ENCODE assay signal across 8 cellular contexts in genomic region chr5:112921833-112922817, GRCh38. TPM values are rescaled to one million over a fixed set of nuclear protein-coding genes. Genes with fewer than 3 reads are reported as not detected.
DNase-seq lines count a peak whose midpoint lies in the region; ATAC-seq, FAIRE-seq and TF ChIP-seq lines count a peak whose summit lies in the region.

REEP5 (minus strand) TSS chr5:112922227; CDS start chr5:112922190, 37 bp downstream.

- peaks cover 10% of the 10 kb centered on the region for H3K36me3 ChIP-seq in astrocyte (ENCODE audit: insufficient read depth, low read length)

- H3K27me3 ChIP-seq in astrocyte (ENCODE audit: insufficient read depth, low read length), result no peaks in the 10 kb centered on the region

- ATAC-seq in GM18498 (IDR thresholded peaks at IDR 0.05; ENCODE audit: unreplicated experiment) (peak; percentile 72), HG02870 (IDR thresholded peaks at IDR 0.05; ENCODE audit: unreplicated experiment) (peak; percentile 58)

- H3K27ac ChIP-seq in astrocyte (ENCODE audit: low read depth, low read length), result peak within 1 kb of the TSS; percentile 92

- peak; percentile 49 for DNase-seq in NCI-H1694 (lab: John Stamatoyannopoulos, UW)
- DNase-seq in T-helper 22 cell (ENCODE audit: low read depth), result peak; percentile 71
- peak; percentile 45 for DNase-seq in astrocyte (ENCODE audit: low read depth)
- peak; percentile 85 for DNase-seq in hepatic stellate cell (ENCODE audit: low spot score)
- DNase-seq in retinal pigment epithelial cell (ENCODE audit: low read depth), result no peak
- DNase-seq in SW 1271 (lab: John Stamatoyannopoulos, UW), result no peak

- H3K4me1 Mint-ChIP-seq in astrocyte (ENCODE audit: low read depth, unreplicated experiment), result peaks cover 11% of the 10 kb centered on the region

- peak within 1 kb of the TSS; percentile 94 for H3K27ac Mint-ChIP-seq in astrocyte (ENCODE audit: unreplicated experiment)

- H3K9me3 Mint-ChIP-seq in astrocyte (ENCODE audit: unreplicated experiment), result no peaks in the 10 kb centered on the region

- H3K79me2 ChIP-seq in astrocyte (ENCODE audit: insufficient read depth, low read length), result peaks cover 47% of the 10 kb centered on the region

- H3K9me3 ChIP-seq in astrocyte (ENCODE audit: insufficient read depth, low read depth, low read length), result no peaks in the 10 kb centered on the region

- H3K4me3 Mint-ChIP-seq in astrocyte (ENCODE audit: unreplicated experiment), result peak within 1 kb of the TSS; percentile 98

- H3K9ac ChIP-seq in astrocyte (ENCODE audit: low read length), result peak within 1 kb of the TSS; percentile 95

- TF ChIP-seq CTCF in astrocyte (IDR thresholded peaks at IDR 0.05; ENCODE audit: insufficient read depth, low read depth, low read length) (peak; percentile 27), retinal pigment epithelial cell (conservative IDR thresholded peaks at IDR 0.05; ENCODE audit: low read depth, low read length) (peak; percentile 62)

- peak within 1 kb of the TSS; percentile 86 for H3K4me2 ChIP-seq in astrocyte (ENCODE audit: low read length)

- H3K4me3 ChIP-seq in astrocyte (ENCODE audit: insufficient read depth, low read depth, low read length) (peak within 1 kb of the TSS; percentile 77), retinal pigment epithelial cell (ENCODE audit: low read length) (peak within 1 kb of the TSS; percentile 91)

- H3K27me3 Mint-ChIP-seq in astrocyte (ENCODE audit: low read depth, unreplicated experiment), result no peaks in the 10 kb centered on the region

- no peak for FAIRE-seq in astrocyte (lab: Jason Lieb, UNC)

- H2AFZ ChIP-seq in astrocyte (ENCODE audit: low read depth, low read length), result peak within 1 kb of the TSS; percentile 98

- peaks cover 26% of the 10 kb centered on the region for H4K20me1 ChIP-seq in astrocyte (ENCODE audit: insufficient read depth, low read length)

- H3K36me3 Mint-ChIP-seq in astrocyte (ENCODE audit: low read depth, unreplicated experiment), result peaks cover 8% of the 10 kb centered on the region

- peaks cover 12% of the 10 kb centered on the region for H3K4me1 ChIP-seq in astrocyte (ENCODE audit: insufficient read depth, low read length)

RNA-seq across cellular contexts. Expression of gene REEP5, which starts in this region (rescaled TPM):
- total RNA-seq in astrocyte, result 120 and 132 TPM in 2 replicates

Comparison
In these comparisons a context has a peak if more than half of its experiments do, and no peak if none do; other contexts are left out.
1. DNase-seq: peak in NCI-H1694 (single experiment), T-helper 22 cell (single experiment), astrocyte (single experiment) and hepatic stellate cell (single experiment); none in retinal pigment epithelial cell (single experiment) and SW 1271 (0 of 2).